ENCODE assay signal across 1 cellular context in the genomic region with DNA sequence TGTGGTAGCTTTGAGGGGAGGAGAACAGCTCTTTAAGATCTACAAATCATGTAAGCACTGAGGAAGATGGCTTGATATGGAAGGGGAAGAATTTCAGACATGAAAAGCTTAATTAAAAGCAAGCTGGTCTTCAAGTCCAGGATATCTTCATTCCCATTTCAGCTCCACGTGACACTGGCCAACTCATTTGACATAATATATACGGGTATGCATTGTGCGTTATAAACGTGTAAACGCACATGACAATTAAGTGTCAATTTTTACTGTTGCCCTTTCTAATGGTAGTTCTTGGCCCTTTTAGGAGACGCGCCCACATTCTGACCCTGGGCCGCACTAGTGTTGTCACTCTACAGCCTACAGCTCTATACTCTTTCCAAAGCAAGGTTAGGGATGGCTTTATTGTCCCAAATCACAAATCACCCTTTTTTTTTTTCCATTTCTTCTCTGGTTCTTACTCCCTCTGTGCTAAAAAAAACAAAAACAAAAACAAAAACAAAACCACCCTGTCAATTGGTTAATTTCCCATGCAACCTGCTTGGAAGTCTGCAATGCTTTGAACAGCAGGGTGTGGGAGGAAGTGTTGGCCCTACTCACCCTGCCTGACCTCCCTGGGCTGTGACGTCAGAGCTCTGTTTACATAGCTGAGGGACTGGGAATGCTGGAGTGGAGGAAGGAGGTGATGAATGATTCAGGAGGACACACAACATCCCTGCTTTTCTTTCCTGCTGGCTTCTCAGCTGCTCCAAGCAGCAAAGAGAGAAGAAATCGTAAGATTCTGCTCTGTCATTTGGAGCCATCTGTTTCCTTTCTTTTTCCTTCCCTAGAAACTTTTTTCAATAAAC.
A peak's percentile ranks its signal among the peaks of the same experiment; 100 is the strongest.
TF ChIP-seq lines count a peak whose summit lies in the region.

No MANE protein-coding gene starts in this region.

TF ChIP-seq in HEK293, 187 proteins besides CTCF, POLR2A, EP300 and RAD21 (continued from another document and continues in another):
- TF ChIP-seq, protein P1, sequence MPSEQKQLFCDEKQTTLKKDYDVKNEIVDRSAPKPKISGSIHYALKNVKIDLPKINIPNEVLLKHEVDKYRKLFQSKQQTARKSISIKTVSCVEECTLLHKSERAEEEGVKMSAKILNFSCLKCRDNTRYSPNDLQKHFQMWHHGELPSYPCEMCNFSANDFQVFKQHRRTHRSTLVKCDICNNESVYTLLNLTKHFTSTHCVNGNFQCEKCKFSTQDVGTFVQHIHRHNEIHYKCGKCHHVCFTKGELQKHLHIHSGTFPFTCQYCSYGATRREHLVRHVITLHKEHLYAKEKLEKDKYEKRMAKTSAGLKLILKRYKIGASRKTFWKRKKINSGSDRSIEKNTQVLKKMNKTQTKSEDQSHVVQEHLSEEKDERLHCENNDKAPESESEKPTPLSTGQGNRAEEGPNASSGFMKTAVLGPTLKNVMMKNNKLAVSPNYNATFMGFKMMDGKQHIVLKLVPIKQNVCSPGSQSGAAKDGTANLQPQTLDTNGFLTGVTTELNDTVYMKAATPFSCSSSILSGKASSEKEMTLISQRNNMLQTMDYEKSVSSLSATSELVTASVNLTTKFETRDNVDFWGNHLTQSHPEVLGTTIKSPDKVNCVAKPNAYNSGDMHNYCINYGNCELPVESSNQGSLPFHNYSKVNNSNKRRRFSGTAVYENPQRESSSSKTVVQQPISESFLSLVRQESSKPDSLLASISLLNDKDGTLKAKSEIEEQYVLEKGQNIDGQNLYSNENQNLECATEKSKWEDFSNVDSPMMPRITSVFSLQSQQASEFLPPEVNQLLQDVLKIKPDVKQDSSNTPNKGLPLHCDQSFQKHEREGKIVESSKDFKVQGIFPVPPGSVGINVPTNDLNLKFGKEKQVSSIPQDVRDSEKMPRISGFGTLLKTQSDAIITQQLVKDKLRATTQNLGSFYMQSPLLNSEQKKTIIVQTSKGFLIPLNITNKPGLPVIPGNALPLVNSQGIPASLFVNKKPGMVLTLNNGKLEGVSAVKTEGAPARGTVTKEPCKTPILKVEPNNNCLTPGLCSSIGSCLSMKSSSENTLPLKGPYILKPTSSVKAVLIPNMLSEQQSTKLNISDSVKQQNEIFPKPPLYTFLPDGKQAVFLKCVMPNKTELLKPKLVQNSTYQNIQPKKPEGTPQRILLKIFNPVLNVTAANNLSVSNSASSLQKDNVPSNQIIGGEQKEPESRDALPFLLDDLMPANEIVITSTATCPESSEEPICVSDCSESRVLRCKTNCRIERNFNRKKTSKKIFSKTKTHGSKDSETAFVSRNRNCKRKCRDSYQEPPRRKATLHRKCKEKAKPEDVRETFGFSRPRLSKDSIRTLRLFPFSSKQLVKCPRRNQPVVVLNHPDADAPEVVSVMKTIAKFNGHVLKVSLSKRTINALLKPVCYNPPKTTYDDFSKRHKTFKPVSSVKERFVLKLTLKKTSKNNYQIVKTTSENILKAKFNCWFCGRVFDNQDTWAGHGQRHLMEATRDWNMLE (tag by site-specific recombination; conservative IDR thresholded peaks at IDR 0.05; ENCODE audit: low read depth), result no peak
- TF ChIP-seq ZNF335 (tag by site-specific recombination; conservative IDR thresholded peaks at IDR 0.05) (no peak), ZBTB48 (tag by site-specific recombination; IDR thresholded peaks at IDR 0.05) (no peak), ZNF132 (tag by site-specific recombination; IDR thresholded peaks at IDR 0.05; ENCODE audit: borderline replicate concordance) (no peak), OSR2 (tag by site-specific recombination; IDR thresholded peaks at IDR 0.05) (0 out of 2 replicates have a peak, but pooled peaks have one; percentile 16), ZNF777 (tag by site-specific recombination; IDR thresholded peaks at IDR 0.05; ENCODE audit: borderline replicate concordance) (no peak), ZNF169 (tag by site-specific recombination; IDR thresholded peaks at IDR 0.05) (no peak), ZNF223 (tag by site-specific recombination; IDR thresholded peaks at IDR 0.05) (no peak), HOXD13 (CRISPR knock-in tag; IDR thresholded peaks at IDR 0.05; ENCODE audit: borderline replicate concordance) (no peak), ZNF350 (tag by site-specific recombination; IDR thresholded peaks at IDR 0.05) (no peak), GLIS2 (tag by site-specific recombination; IDR thresholded peaks at IDR 0.05) (no peak), ZNF510 (tag by site-specific recombination; IDR thresholded peaks at IDR 0.05; ENCODE audit: insufficient replicate concordance) (no peak), ZNF596 (tag by site-specific recombination; IDR thresholded peaks at IDR 0.05) (no peak), ZNF654 (tag by site-specific recombination; IDR thresholded peaks at IDR 0.05; ENCODE audit: low read depth) (no peak), ZNF202 (tag by site-specific recombination; IDR thresholded peaks at IDR 0.05; ENCODE audit: borderline replicate concordance) (no peak), KLF7 (tag by site-specific recombination; IDR thresholded peaks at IDR 0.05; ENCODE audit: borderline replicate concordance) (no peak), ZNF138 (tag by site-specific recombination; IDR thresholded peaks at IDR 0.05; ENCODE audit: borderline replicate concordance) (no peak), ZNF23 (tag by site-specific recombination; IDR thresholded peaks at IDR 0.05; ENCODE audit: borderline replicate concordance) (no peak), ZNF302 (tag by site-specific recombination; IDR thresholded peaks at IDR 0.05; ENCODE audit: low read depth) (no peak), ZNF157 (tag by site-specific recombination; IDR thresholded peaks at IDR 0.05) (no peak), ZBTB20 (tag by site-specific recombination; IDR thresholded peaks at IDR 0.05) (no peak), ZNF354C (tag by site-specific recombination; IDR thresholded peaks at IDR 0.05; ENCODE audit: borderline replicate concordance, low read depth) (no peak), ZNF2 (tag by site-specific recombination; IDR thresholded peaks at IDR 0.05) (no peak), ZNF248 (tag by site-specific recombination; IDR thresholded peaks at IDR 0.05) (no peak), ZNF677 (tag by site-specific recombination; IDR thresholded peaks at IDR 0.05) (no peak), ZNF394 (tag by site-specific recombination; IDR thresholded peaks at IDR 0.05; ENCODE audit: borderline replicate concordance) (0 out of 2 replicates have a peak, but pooled peaks have one; percentile 18), ZNF610 (tag by site-specific recombination; IDR thresholded peaks at IDR 0.05; ENCODE audit: borderline replicate concordance) (no peak), ZIC2 (tag by site-specific recombination; IDR thresholded peaks at IDR 0.05) (no peak), ZNF623 (tag by site-specific recombination; IDR thresholded peaks at IDR 0.05) (no peak), ZBTB1 (tag by site-specific recombination; IDR thresholded peaks at IDR 0.05) (no peak), SP3 (tag by site-specific recombination; IDR thresholded peaks at IDR 0.05) (no peak), SCRT1 (tag by site-specific recombination; IDR thresholded peaks at IDR 0.05; ENCODE audit: borderline replicate concordance) (no peak), ZNF24 (tag by site-specific recombination; IDR thresholded peaks at IDR 0.05) (no peak)
- TF ChIP-seq, protein P2, sequence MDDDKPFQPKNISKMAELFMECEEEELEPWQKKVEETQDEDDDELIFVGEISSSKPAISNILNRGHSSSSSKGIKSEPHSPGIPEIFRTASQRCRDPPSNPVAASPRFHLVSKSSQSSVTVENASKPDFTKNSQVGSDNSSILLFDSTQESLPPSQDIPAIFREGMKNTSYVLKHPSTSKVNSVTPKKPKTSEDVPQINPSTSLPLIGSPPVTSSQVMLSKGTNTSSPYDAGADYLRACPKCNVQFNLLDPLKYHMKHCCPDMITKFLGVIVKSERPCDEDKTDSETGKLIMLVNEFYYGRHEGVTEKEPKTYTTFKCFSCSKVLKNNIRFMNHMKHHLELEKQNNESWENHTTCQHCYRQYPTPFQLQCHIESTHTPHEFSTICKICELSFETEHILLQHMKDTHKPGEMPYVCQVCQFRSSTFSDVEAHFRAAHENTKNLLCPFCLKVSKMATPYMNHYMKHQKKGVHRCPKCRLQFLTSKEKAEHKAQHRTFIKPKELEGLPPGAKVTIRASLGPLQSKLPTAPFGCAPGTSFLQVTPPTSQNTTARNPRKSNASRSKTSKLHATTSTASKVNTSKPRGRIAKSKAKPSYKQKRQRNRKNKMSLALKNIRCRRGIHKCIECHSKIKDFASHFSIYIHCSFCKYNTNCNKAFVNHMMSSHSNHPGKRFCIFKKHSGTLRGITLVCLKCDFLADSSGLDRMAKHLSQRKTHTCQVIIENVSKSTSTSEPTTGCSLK (tag by site-specific recombination; IDR thresholded peaks at IDR 0.05), result no peak
- TF ChIP-seq, protein P3, sequence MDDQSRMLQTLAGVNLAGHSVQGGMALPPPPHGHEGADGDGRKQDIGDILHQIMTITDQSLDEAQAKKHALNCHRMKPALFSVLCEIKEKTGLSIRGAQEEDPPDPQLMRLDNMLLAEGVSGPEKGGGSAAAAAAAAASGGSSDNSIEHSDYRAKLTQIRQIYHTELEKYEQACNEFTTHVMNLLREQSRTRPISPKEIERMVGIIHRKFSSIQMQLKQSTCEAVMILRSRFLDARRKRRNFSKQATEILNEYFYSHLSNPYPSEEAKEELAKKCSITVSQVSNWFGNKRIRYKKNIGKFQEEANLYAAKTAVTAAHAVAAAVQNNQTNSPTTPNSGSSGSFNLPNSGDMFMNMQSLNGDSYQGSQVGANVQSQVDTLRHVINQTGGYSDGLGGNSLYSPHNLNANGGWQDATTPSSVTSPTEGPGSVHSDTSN (CRISPR knock-in tag; IDR thresholded peaks at IDR 0.05), result no peak
- TF ChIP-seq, protein P4, sequence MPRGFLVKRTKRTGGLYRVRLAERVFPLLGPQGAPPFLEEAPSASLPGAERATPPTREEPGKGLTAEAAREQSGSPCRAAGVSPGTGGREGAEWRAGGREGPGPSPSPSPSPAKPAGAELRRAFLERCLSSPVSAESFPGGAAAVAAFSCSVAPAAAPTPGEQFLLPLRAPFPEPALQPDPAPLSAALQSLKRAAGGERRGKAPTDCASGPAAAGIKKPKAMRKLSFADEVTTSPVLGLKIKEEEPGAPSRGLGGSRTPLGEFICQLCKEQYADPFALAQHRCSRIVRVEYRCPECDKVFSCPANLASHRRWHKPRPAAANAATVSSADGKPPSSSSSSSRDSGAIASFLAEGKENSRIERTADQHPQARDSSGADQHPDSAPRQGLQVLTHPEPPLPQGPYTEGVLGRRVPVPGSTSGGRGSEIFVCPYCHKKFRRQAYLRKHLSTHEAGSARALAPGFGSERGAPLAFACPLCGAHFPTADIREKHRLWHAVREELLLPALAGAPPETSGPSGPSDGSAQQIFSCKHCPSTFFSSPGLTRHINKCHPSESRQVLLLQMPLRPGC (tag by site-specific recombination; IDR thresholded peaks at IDR 0.05), result peak; percentile 55; the same call in 1 of the 2 replicates
- TF ChIP-seq, protein P5, sequence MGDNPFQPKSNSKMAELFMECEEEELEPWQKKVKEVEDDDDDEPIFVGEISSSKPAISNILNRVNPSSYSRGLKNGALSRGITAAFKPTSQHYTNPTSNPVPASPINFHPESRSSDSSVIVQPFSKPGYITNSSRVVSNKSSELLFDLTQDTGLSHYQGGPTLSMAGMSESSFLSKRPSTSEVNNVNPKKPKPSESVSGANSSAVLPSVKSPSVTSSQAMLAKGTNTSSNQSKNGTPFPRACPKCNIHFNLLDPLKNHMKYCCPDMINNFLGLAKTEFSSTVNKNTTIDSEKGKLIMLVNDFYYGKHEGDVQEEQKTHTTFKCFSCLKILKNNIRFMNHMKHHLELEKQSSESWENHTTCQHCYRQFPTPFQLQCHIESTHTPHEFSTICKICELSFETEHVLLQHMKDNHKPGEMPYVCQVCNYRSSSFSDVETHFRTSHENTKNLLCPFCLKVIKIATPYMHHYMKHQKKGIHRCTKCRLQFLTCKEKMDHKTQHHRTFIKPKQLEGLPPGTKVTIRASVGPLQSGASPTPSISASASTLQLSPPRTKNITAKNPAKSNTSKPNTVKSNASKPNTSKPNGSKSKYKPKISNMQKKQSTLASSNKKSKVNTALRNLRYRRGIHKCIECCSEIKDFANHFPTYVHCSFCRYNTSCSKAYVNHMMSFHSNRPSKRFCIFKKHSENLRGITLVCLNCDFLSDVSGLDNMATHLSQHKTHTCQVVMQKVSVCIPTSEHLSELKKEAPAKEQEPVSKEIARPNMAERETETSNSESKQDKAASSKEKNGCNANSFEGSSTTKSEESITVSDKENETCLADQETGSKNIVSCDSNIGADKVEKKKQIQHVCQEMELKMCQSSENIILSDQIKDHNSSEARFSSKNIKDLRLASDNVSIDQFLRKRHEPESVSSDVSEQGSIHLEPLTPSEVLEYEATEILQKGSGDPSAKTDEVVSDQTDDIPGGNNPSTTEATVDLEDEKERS (tag by site-specific recombination; IDR thresholded peaks at IDR 0.05), result no peak
- TF ChIP-seq, protein P6, sequence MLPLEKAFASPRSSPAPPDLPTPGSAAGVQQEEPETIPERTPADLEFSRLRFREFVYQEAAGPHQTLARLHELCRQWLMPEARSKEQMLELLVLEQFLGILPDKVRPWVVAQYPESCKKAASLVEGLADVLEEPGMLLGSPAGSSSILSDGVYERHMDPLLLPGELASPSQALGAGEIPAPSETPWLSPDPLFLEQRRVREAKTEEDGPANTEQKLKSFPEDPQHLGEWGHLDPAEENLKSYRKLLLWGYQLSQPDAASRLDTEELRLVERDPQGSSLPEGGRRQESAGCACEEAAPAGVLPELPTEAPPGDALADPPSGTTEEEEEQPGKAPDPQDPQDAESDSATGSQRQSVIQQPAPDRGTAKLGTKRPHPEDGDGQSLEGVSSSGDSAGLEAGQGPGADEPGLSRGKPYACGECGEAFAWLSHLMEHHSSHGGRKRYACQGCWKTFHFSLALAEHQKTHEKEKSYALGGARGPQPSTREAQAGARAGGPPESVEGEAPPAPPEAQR (tag by site-specific recombination; IDR thresholded peaks at IDR 0.05), result no peak
- TF ChIP-seq, protein P7, sequence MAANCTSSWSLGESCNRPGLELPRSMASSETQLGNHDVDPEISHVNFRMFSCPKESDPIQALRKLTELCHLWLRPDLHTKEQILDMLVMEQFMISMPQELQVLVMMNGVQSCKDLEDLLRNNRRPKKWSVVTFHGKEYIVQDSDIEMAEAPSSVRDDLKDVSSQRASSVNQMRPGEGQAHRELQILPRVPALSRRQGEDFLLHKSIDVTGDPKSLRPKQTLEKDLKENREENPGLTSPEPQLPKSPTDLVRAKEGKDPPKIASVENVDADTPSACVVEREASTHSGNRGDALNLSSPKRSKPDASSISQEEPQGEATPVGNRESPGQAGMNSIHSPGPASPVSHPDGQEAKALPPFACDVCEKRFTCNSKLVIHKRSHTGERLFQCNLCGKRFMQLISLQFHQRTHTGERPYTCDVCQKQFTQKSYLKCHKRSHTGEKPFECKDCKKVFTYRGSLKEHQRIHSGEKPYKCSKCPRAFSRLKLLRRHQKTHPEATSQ (tag by site-specific recombination; IDR thresholded peaks at IDR 0.05), result no peak
- TF ChIP-seq, protein P8, sequence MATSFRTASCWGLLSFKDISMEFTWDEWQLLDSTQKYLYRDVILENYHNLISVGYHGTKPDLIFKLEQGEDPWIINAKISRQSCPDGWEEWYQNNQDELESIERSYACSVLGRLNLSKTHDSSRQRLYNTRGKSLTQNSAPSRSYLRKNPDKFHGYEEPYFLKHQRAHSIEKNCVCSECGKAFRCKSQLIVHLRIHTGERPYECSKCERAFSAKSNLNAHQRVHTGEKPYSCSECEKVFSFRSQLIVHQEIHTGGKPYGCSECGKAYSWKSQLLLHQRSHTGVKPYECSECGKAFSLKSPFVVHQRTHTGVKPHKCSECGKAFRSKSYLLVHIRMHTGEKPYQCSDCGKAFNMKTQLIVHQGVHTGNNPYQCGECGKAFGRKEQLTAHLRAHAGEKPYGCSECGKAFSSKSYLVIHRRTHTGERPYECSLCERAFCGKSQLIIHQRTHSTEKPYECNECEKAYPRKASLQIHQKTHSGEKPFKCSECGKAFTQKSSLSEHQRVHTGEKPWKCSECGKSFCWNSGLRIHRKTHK (tag by site-specific recombination; IDR thresholded peaks at IDR 0.05), result no peak
